ENCODE assay signal across 27 cellular contexts in the genomic region with DNA sequence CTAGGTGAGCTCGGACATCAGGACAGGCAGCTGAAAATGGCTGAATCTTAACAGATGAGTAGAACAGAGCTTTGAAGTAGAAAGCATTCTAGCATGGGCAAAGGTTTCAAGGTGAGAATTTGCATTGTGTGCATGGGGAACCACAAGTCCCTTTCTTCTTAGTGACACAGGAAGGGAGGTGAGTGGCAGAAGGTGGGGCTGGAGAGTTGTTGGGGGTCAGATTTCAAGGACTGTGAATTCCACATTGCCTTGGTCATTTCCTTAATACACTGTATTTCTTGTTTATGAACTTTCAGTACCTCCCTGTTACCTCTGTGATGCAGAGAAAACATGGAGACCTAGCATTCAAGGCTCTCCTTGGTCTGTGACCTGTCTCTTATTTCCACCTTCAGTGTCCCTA. TPM values are rescaled to one million over a fixed set of nuclear protein-coding genes. Genes with fewer than 3 reads are reported as not detected.
DNase-seq lines count a peak whose midpoint lies in the region; FAIRE-seq and TF ChIP-seq lines count a peak whose summit lies in the region.
"Had no signal": no experiment of that assay in that cellular context is flagged by ENCODE, and none has a peak within 500 bp of the region (broad histone marks: within the 10 kb centered on the region; RNA-seq: fewer than 3 reads in every experiment).

No MANE protein-coding gene starts in this region.

- H3K4me2 ChIP-seq in Loucy (ENCODE audit: low read depth, low read length, poor library complexity, severe bottlenecking) (peak overlapping the region; percentile 37), astrocyte (ENCODE audit: low read length) (no peak overlapping the region)
- H3K4me2 ChIP-seq: BLaER1 had no signal

- no peak overlapping the region for H3K4me3 ChIP-seq in Loucy (ENCODE audit: low read length, poor library complexity, severe bottlenecking)
- no peak overlapping the region for H3K4me3 ChIP-seq in astrocyte (ENCODE audit: insufficient read depth, low read depth, low read length)
- no peak overlapping the region for H3K4me3 ChIP-seq in adrenal gland
- H3K4me3 ChIP-seq: BLaER1, K562 had no signal

- in situ Hi-C loops in GM13976 (cut with MboI; ENCODE audit: low sequenced_read_pairs, unreplicated experiment), result no loop called here

- no peaks in the 10 kb centered on the region for H3F3A ChIP-seq in Loucy (ENCODE audit: low read depth)

- H3K9me3 Mint-ChIP-seq in astrocyte (ENCODE audit: unreplicated experiment) (no peaks in the 10 kb centered on the region), type B pancreatic cell (no peaks in the 10 kb centered on the region)
- H3K9me3 Mint-ChIP-seq: CD4-positive, alpha-beta T cell had no signal

- H3K27ac Mint-ChIP-seq in astrocyte (ENCODE audit: unreplicated experiment) (no peak overlapping the region), type B pancreatic cell (peak overlapping the region; percentile 25)

- FAIRE-seq in astrocyte (lab: Jason Lieb, UNC), result peak; percentile 41
- FAIRE-seq: GM12892, HepG2, K562, RCC 7860 had no signal

- H2AFZ ChIP-seq in Loucy (ENCODE audit: low read length) (no peak overlapping the region), astrocyte (ENCODE audit: low read depth, low read length) (no peak overlapping the region)

- H3K4me3 Mint-ChIP-seq in astrocyte (ENCODE audit: unreplicated experiment) (no peak overlapping the region), type B pancreatic cell (no peak overlapping the region)
- H3K4me3 Mint-ChIP-seq: CD4-positive, alpha-beta T cell had no signal

- H4K20me1 ChIP-seq in Loucy (ENCODE audit: insufficient read depth, low read length, poor library complexity, severe bottlenecking) (peaks cover 5% of the 10 kb centered on the region), astrocyte (ENCODE audit: insufficient read depth, low read length) (peaks cover 3% of the 10 kb centered on the region)

- intact Hi-C loops in adrenal gland (cut with DNase I), result no loop called here

- H3K4me1 Mint-ChIP-seq in astrocyte (ENCODE audit: low read depth, unreplicated experiment) (peaks cover 9% of the 10 kb centered on the region), type B pancreatic cell (ENCODE audit: unreplicated experiment) (no peaks in the 10 kb centered on the region)

- H3K9me3 ChIP-seq in Loucy (ENCODE audit: insufficient read depth, low read depth, low read length), result no peaks in the 10 kb centered on the region
- H3K9me3 ChIP-seq in astrocyte (ENCODE audit: insufficient read depth, low read depth, low read length), result no peaks in the 10 kb centered on the region
- no peaks in the 10 kb centered on the region for H3K9me3 ChIP-seq in adrenal gland (replicated peaks in 1 of 3)
- H3K9me3 ChIP-seq: BLaER1, Caco-2 had no signal

- peaks cover 4% of the 10 kb centered on the region for H3K4me1 ChIP-seq in Loucy (ENCODE audit: insufficient read depth, low read length, poor library complexity, severe bottlenecking)
- peaks cover 21% of the 10 kb centered on the region for H3K4me1 ChIP-seq in astrocyte (ENCODE audit: insufficient read depth, low read length)
- H3K4me1 ChIP-seq in adrenal gland (replicated peaks in 1 of 2), result peaks cover 0 to 7% of the 10 kb centered on the region in 2 donors

- no peak overlapping the region for H3K9ac ChIP-seq in Loucy (ENCODE audit: low read depth, low read length, poor library complexity, severe bottlenecking)
- H3K9ac ChIP-seq in astrocyte (ENCODE audit: low read length), result no peak overlapping the region
- H3K9ac ChIP-seq: BLaER1 had no signal

- no peaks in the 10 kb centered on the region for H3K27me3 Mint-ChIP-seq in astrocyte (ENCODE audit: low read depth, unreplicated experiment)
- no peaks in the 10 kb centered on the region for H3K27me3 Mint-ChIP-seq in type B pancreatic cell
- H3K27me3 Mint-ChIP-seq: CD4-positive, alpha-beta T cell had no signal

- H3K27ac ChIP-seq in astrocyte (ENCODE audit: low read depth, low read length), result no peak overlapping the region
- H3K27ac ChIP-seq in adrenal gland, result no peak overlapping the region
- H3K27ac ChIP-seq: BLaER1 had no signal

- no peaks in the 10 kb centered on the region for H3K9me2 ChIP-seq in Loucy (replicated peaks; ENCODE audit: low read depth, low read length)

- TF ChIP-seq CTCF in GM13976 (IDR thresholded peaks at IDR 0.05; ENCODE audit: borderline replicate concordance, control extremely low read depth, extremely low read depth, insufficient read depth, missing control alignments) (no peak), Loucy (conservative IDR thresholded peaks at IDR 0.05; ENCODE audit: low read length) (no peak), astrocyte (IDR thresholded peaks at IDR 0.05; ENCODE audit: insufficient read depth, low read depth, low read length) (no peak), type B pancreatic cell (conservative IDR thresholded peaks at IDR 0.05) (no peak), adrenal gland (IDR thresholded peaks at IDR 0.05) (no peak)

- WGBS in adrenal gland, 4 donors, result 75 to 100% (median 88%) methylated on average over 1 of the region's 1 CpG

- H3K36me3 ChIP-seq in Loucy (ENCODE audit: insufficient read depth, low read length) (peaks cover 19% of the 10 kb centered on the region; the same call in 1 of the 2 replicates), astrocyte (ENCODE audit: insufficient read depth, low read length) (peaks cover 6% of the 10 kb centered on the region), adrenal gland (replicated peaks in 1 of 2) (no peaks in the 10 kb centered on the region)

- H3K27me3 ChIP-seq in Loucy (ENCODE audit: insufficient read depth, low read length, poor library complexity, severe bottlenecking) (no peaks in the 10 kb centered on the region), astrocyte (ENCODE audit: insufficient read depth, low read length) (no peaks in the 10 kb centered on the region), adrenal gland (no peaks in the 10 kb centered on the region)

- peaks cover 10% of the 10 kb centered on the region for H3K36me3 Mint-ChIP-seq in astrocyte (ENCODE audit: low read depth, unreplicated experiment)
- H3K36me3 Mint-ChIP-seq in type B pancreatic cell, result peaks cover 16% of the 10 kb centered on the region

- TF ChIP-seq POLR2A in adrenal gland (IDR thresholded peaks at IDR 0.05), result no peak

- H3K79me2 ChIP-seq in Loucy (ENCODE audit: insufficient read depth, low read length), result peaks cover 24% of the 10 kb centered on the region
- H3K79me2 ChIP-seq in astrocyte (ENCODE audit: insufficient read depth, low read length), result peaks cover 22% of the 10 kb centered on the region

- peak; percentile 0 for DNase-seq in GM13976 (ENCODE audit: low spot score)
- no peak for DNase-seq in astrocyte (ENCODE audit: low read depth)
- DNase-seq in type B pancreatic cell (ENCODE audit: extremely low spot score, unreplicated experiment), result no peak
- no peak for DNase-seq in adrenal gland
- DNase-seq in H4 (ENCODE audit: low spot score), result no peak
- no peak for DNase-seq in NCI-H2107 treated with DMSO at 0.1 percent for 48 hours (lab: John Stamatoyannopoulos, UW; ENCODE audit: unreplicated experiment)
- DNase-seq: Caco-2; CD4-positive, alpha-beta T cell; DMS 273 treated with DMSO at 0.1 percent for 48 hours; DMS79 treated with DMSO at 0.1 percent for 48 hours; GOT3; NCI-H1092 treated with DMSO at 0.1 percent for 48 hours; NCI-H1436 treated with DMSO at 0.1 percent for 48 hours; NCI-H1930; NCI-H2171; NCI-H345; NCI-H524; NCI-H774; NK-92 treated with Interleukin-12 subunit alpha and Interleukin-12 subunit beta, amount 100 ng/mL, for 24 hours; Right ventricle myocardium superior had no signal

RNA-seq across cellular contexts. Expression of a gene that starts 4.1 kb away (rescaled TPM):
- total RNA-seq in astrocyte (14.5 and 15.0 TPM in 2 replicates), type B pancreatic cell (ENCODE audit: low replicate concordance) (17.1 and 24.3 TPM in 2 replicates), adrenal gland (10 to 100 TPM; 11.7 to 16.8 (median 14.6) TPM)
- 10 to 100 TPM in 1 of 3 donors, 1 to 10 TPM in 2; 7.1 to 16.2 (median 7.2) TPM for polyA plus RNA-seq in adrenal gland
- 20.5 and 30.0 TPM in 2 replicates for total RNA-seq in H4 (2014; rRNA removed; shearing (Covaris generic))

RNA-seq across cellular contexts. Expression of a gene that starts 10.2 kb away (rescaled TPM):
- total RNA-seq in astrocyte, result 0.34 TPM in 1 of 2 replicates, not detected in the other
- 0.51 and 0.86 TPM in 2 replicates for total RNA-seq in type B pancreatic cell (ENCODE audit: low replicate concordance)
- under 1 TPM in 5 of 8 donors, not detected in 3; 0.25 to 0.94 (median 0.41) TPM for total RNA-seq in adrenal gland
- 1 to 10 TPM in 2 of 3 donors, under 1 TPM in 1; 0.38 to 4.1 (median 1.7) TPM for polyA plus RNA-seq in adrenal gland
- not detected in 2 replicates for total RNA-seq in H4 (2014; rRNA removed; shearing (Covaris generic))
- total RNA-seq: Caco-2, LHCN-M2 had no signal

RNA-seq across cellular contexts. Expression of a gene that starts 26.5 kb away (rescaled TPM):
- total RNA-seq in astrocyte, result not detected in 2 replicates
- not detected in 2 replicates for total RNA-seq in type B pancreatic cell (ENCODE audit: low replicate concordance)
- 1 to 10 TPM in 2 of 8 donors, not detected in 6; 1.3 to 3.7 TPM for total RNA-seq in adrenal gland
- polyA plus RNA-seq in adrenal gland, result under 1 TPM in 1 of 3 donors, not detected in 2; 0.07 TPM
- not detected in 2 replicates for total RNA-seq in H4 (2014; rRNA removed; shearing (Covaris generic))
- total RNA-seq: Caco-2; CD4-positive, alpha-beta T cell; HepG2; LHCN-M2 had no signal
- polyA plus RNA-seq: HepG2 had no signal
